ENCODE assay signal across 1 cellular context in genomic region chr14:99597911-99598600, GRCh38.
TF ChIP-seq lines count a peak whose summit lies in the region.

No MANE protein-coding gene starts in this region.

TF ChIP-seq in H1, 55 proteins besides CTCF, POLR2A, EP300 and RAD21:
- TF ChIP-seq SP2 (IDR thresholded peaks at IDR 0.05; ENCODE audit: low read length) (no peak), PHF8 (conservative IDR thresholded peaks at IDR 0.05; ENCODE audit: low read depth, low read length) (no peak), POU5F1 (IDR thresholded peaks at IDR 0.05; ENCODE audit: low read depth, low read length) (no peak), ASH2L (IDR thresholded peaks at IDR 0.05; ENCODE audit: low read length) (no peak), SUZ12 (IDR thresholded peaks at IDR 0.05; ENCODE audit: low read length) (no peak), ATF2 (IDR thresholded peaks at IDR 0.05; ENCODE audit: low read length) (no peak), BACH1 (IDR thresholded peaks at IDR 0.05; ENCODE audit: low read length) (no peak), BRCA1 (IDR thresholded peaks at IDR 0.05; ENCODE audit: low read depth, low read length) (no peak), SRF (IDR thresholded peaks at IDR 0.05; ENCODE audit: low read depth, low read length) (no peak), HDAC6 (IDR thresholded peaks at IDR 0.05; ENCODE audit: low read depth, low read length) (no peak)
TF ChIP-seq in H1: peak in this region for 0.
